ENCODE assay signal across 1 cellular context in genomic region chr5:145244251-145244650, GRCh38.
TF ChIP-seq lines count a peak whose summit lies in the region.

No MANE protein-coding gene starts in this region.

TF ChIP-seq in GM12891, 5 proteins besides CTCF, POLR2A, EP300 and RAD21:
- TF ChIP-seq TAF1 (IDR thresholded peaks at IDR 0.05; ENCODE audit: low read depth, low read length) = no peak
- no peak for TF ChIP-seq PAX5 (IDR thresholded peaks at IDR 0.05; ENCODE audit: insufficient read depth, low read length, severe bottlenecking)
- TF ChIP-seq SPI1 (IDR thresholded peaks at IDR 0.05; ENCODE audit: low read depth, low read length) = no peak
- TF ChIP-seq POU2F2 (IDR thresholded peaks at IDR 0.05; ENCODE audit: low read depth, low read length) = no peak
- no peak for TF ChIP-seq POLR2AphosphoS5 (IDR thresholded peaks at IDR 0.05; ENCODE audit: low read depth, low read length)
